25 cellular contexts compared by ENCODE assay signal in the genomic region with DNA sequence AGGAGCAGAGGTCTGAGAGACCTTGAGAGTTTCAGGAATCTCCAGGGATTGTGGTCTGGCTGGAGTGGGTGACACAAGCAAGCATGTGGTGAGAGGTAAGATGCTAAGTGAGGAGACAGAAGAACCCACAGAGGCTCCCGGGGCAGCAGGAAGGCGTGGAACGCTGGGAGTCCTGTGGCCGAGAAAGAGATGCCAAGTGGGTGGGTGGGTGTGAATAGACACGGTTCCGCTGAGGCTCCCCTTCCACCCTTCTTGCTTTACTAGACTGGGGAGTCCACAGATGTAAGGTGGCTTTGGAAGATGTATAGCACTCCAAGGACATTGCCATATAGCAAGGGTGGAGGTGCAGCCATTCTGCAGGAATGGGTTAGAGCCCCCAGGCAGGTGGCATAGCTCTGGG. TPM values are rescaled to one million over a fixed set of nuclear protein-coding genes. Genes with fewer than 3 reads are reported as not detected.
DNase-seq lines count a peak whose midpoint lies in the region; ATAC-seq and TF ChIP-seq lines count a peak whose summit lies in the region.
"Had no signal": no experiment of that assay in that cellular context is flagged by ENCODE, and none has a peak within 500 bp of the region (broad histone marks: within the 10 kb centered on the region; RNA-seq: fewer than 3 reads in every experiment).

No MANE protein-coding gene starts in this region.

- H3K27me3 ChIP-seq in upper lobe of right lung, result no peaks in the 10 kb centered on the region
- H3K27me3 ChIP-seq: BLaER1 had no signal

- intact Hi-C loops in upper lobe of right lung (cut with DNase I), result no loop called here

- no peak overlapping the region for H3K27ac Mint-ChIP-seq in activated CD8-positive, alpha-beta memory T cell treated with anti-CD3 and anti-CD28 coated beads, Interleukin-2, amount 10 ng/mL, durations not matched to agents 7 days and 5 days
- H3K27ac Mint-ChIP-seq: CD4-positive, CD25-positive, alpha-beta regulatory T cell; IgD-negative memory B cell had no signal

- peak; percentile 29 for DNase-seq in activated CD8-positive, alpha-beta memory T cell treated with anti-CD3 and anti-CD28 coated beads, Interleukin-2, amount 50 U/mL, for 48 hours
- no peak for DNase-seq in activated CD8-positive, alpha-beta memory T cell treated with anti-CD3 and anti-CD28 coated beads, Interleukin-2, amount 10 ng/mL, durations not matched to agents 7 days and 5 days
- DNase-seq in coronary artery (ENCODE audit: low spot score) (peak; percentile 59), mesenteric fat pad (ENCODE audit: low spot score) (peak; percentile 57), upper lobe of right lung (peak; percentile 42), SHP77 treated with DMSO at 0.1 percent for 48 hours (lab: John Stamatoyannopoulos, UW) (no peak)
- no peak for DNase-seq in activated CD4-positive, alpha-beta T cell treated with anti-CD3 and anti-CD28 coated beads for 4 hours
- DNase-seq: CD4-positive, CD25-positive, alpha-beta regulatory T cell; DMS153; NCI-H1048; NCI-H1417; NCI-H1694; NCI-H2029 treated with DMSO at 0.1 percent for 48 hours; NCI-H446 treated with DMSO at 0.1 percent for 48 hours; NCI-H526; NCI-H82; PC-9 had no signal

- H3K4me1 ChIP-seq in upper lobe of right lung, result no peaks in the 10 kb centered on the region

- no peak overlapping the region for H3K4me3 Mint-ChIP-seq in activated CD8-positive, alpha-beta memory T cell treated with anti-CD3 and anti-CD28 coated beads, Interleukin-2, amount 10 ng/mL, durations not matched to agents 7 days and 5 days
- H3K4me3 Mint-ChIP-seq: IgD-negative memory B cell had no signal

- no peak for ATAC-seq in activated CD8-positive, alpha-beta memory T cell treated with anti-CD3 and anti-CD28 coated beads, Interleukin-2, amount 10 ng/mL, durations not matched to agents 7 days and 5 days
- no peak for ATAC-seq in upper lobe of right lung
- ATAC-seq: HCT116, Right ventricle myocardium inferior had no signal

- no peak overlapping the region for H3K4me3 ChIP-seq in coronary artery
- H3K4me3 ChIP-seq in upper lobe of right lung, result no peak overlapping the region
- H3K4me3 ChIP-seq: BLaER1, PC-9 had no signal

- TF ChIP-seq CTCF in coronary artery (IDR thresholded peaks at IDR 0.05) (no peak), upper lobe of right lung (IDR thresholded peaks at IDR 0.05) (no peak)

- H3K27ac ChIP-seq in coronary artery (no peak overlapping the region), upper lobe of right lung (no peak overlapping the region)
- H3K27ac ChIP-seq: BLaER1, HL-60, KMS-11, PC-9 had no signal

- peaks cover 3% of the 10 kb centered on the region for H3K4me1 Mint-ChIP-seq in activated CD8-positive, alpha-beta memory T cell treated with anti-CD3 and anti-CD28 coated beads, Interleukin-2, amount 10 ng/mL, durations not matched to agents 7 days and 5 days
- H3K4me1 Mint-ChIP-seq: CD4-positive, CD25-positive, alpha-beta regulatory T cell had no signal

- H3K36me3 Mint-ChIP-seq in activated CD8-positive, alpha-beta memory T cell treated with anti-CD3 and anti-CD28 coated beads, Interleukin-2, amount 10 ng/mL, durations not matched to agents 7 days and 5 days, result no peaks in the 10 kb centered on the region
- H3K36me3 Mint-ChIP-seq: CD4-positive, CD25-positive, alpha-beta regulatory T cell had no signal

- no peaks in the 10 kb centered on the region for H3K9me3 ChIP-seq in upper lobe of right lung

- CTCF ChIA-PET in activated CD8-positive, alpha-beta memory T cell treated with anti-CD3 and anti-CD28 coated beads, Interleukin-2, amount 10 ng/mL, durations not matched to agents 7 days and 5 days (lab: Charles Lee), result no interaction called here

- no peaks in the 10 kb centered on the region for H3K9me3 Mint-ChIP-seq in activated CD8-positive, alpha-beta memory T cell treated with anti-CD3 and anti-CD28 coated beads, Interleukin-2, amount 10 ng/mL, durations not matched to agents 7 days and 5 days (ENCODE audit: low read depth)

- H3K36me3 ChIP-seq in upper lobe of right lung, result no peaks in the 10 kb centered on the region
- H3K36me3 ChIP-seq: BLaER1 had no signal

- peaks cover 2% of the 10 kb centered on the region for H3K27me3 Mint-ChIP-seq in activated CD8-positive, alpha-beta memory T cell treated with anti-CD3 and anti-CD28 coated beads, Interleukin-2, amount 10 ng/mL, durations not matched to agents 7 days and 5 days

RNA-seq across cellular contexts. Expression of a gene that starts 4.2 kb away (rescaled TPM):
- not detected for total RNA-seq in activated CD8-positive, alpha-beta memory T cell treated with anti-CD3 and anti-CD28 coated beads, Interleukin-2, amount 10 ng/mL, durations not matched to agents 7 days and 5 days
- total RNA-seq in mesenteric fat pad, result not detected
- total RNA-seq in upper lobe of right lung, result not detected
- total RNA-seq: CD4-positive, CD25-positive, alpha-beta regulatory T cell; H4; PC-9; Right ventricle myocardium inferior; RPMI7951 had no signal

Comparison
In these comparisons a context has a peak if more than half of its experiments do, and no peak if none do; other contexts are left out.
1. DNase-seq: peak in activated CD8-positive, alpha-beta memory T cell treated with anti-CD3 and anti-CD28 coated beads, Interleukin-2, amount 50 U/mL, for 48 hours (single experiment), coronary artery (single experiment), mesenteric fat pad (single experiment) and upper lobe of right lung (single experiment); none in activated CD8-positive, alpha-beta memory T cell treated with anti-CD3 and anti-CD28 coated beads, Interleukin-2, amount 10 ng/mL, durations not matched to agents 7 days and 5 days (single experiment), activated CD4-positive, alpha-beta T cell treated with anti-CD3 and anti-CD28 coated beads for 4 hours (0 of 2) and SHP77 treated with DMSO at 0.1 percent for 48 hours (single experiment).